In genomic region chr1:3841491-3841890, GRCh38 we compare ENCODE assay signal across 17 cellular contexts. TPM values are rescaled to one million over a fixed set of nuclear protein-coding genes. Genes with fewer than 3 reads are reported as not detected.
A peak's percentile ranks its signal among the peaks of the same experiment; 100 is the strongest.
DNase-seq lines count a peak whose midpoint lies in the region; ATAC-seq and TF ChIP-seq lines count a peak whose summit lies in the region.
"Had no signal": no experiment of that assay in that cellular context is flagged by ENCODE, and none has a peak within 500 bp of the region (broad histone marks: within the 10 kb centered on the region; RNA-seq: fewer than 3 reads in every experiment).

No MANE protein-coding gene starts in this region.

- no peak for ATAC-seq in activated B cell treated with CpG ODN at 0.5 μM for 24 hours (ENCODE audit: low read depth)
- no peak for ATAC-seq in gastrocnemius medialis
- ATAC-seq in HG03039 (IDR thresholded peaks at IDR 0.05; ENCODE audit: unreplicated experiment) = no peak

- H3K36me3 Mint-ChIP-seq in activated B cell treated with CpG ODN at 0.5 μM for 24 hours (ENCODE audit: low read depth) (peaks cover 71% of the 10 kb centered on the region), neural progenitor cell (peaks cover 25% of the 10 kb centered on the region)

- H3K4me3 Mint-ChIP-seq in activated B cell treated with CpG ODN at 0.5 μM for 24 hours = no peak overlapping the region
- H3K4me3 Mint-ChIP-seq in neural progenitor cell = no peak overlapping the region
- H3K4me3 Mint-ChIP-seq: CD14-positive monocyte; CD4-positive, alpha-beta T cell; CD8-positive, alpha-beta memory T cell; HFFc6 had no signal

- H3K4me1 Mint-ChIP-seq in activated B cell treated with CpG ODN at 0.5 μM for 24 hours = peaks cover 36% of the 10 kb centered on the region
- no peaks in the 10 kb centered on the region for H3K4me1 Mint-ChIP-seq in neural progenitor cell
- H3K4me1 Mint-ChIP-seq: CD8-positive, alpha-beta memory T cell had no signal

- H3K9me3 ChIP-seq in neural progenitor cell (ENCODE audit: low read depth) (no peaks in the 10 kb centered on the region), gastrocnemius medialis (no peaks in the 10 kb centered on the region)
- H3K9me3 ChIP-seq: HAP-1 had no signal

- H3K27me3 ChIP-seq in neural progenitor cell (no peaks in the 10 kb centered on the region), gastrocnemius medialis (no peaks in the 10 kb centered on the region)
- H3K27me3 ChIP-seq: BLaER1 treated with 17β-estradiol and CSF1 and Interleukin-3, amounts not matched to agents 10 nM and 100 nM had no signal

- H3K27ac ChIP-seq in neural progenitor cell (no peak overlapping the region), gastrocnemius medialis (no peak overlapping the region)
- H3K27ac ChIP-seq: BLaER1 treated with 17β-estradiol and CSF1 and Interleukin-3, amounts not matched to agents 10 nM and 100 nM had no signal

- peak overlapping the region; percentile 18 for H3K27ac Mint-ChIP-seq in activated B cell treated with CpG ODN at 0.5 μM for 24 hours
- peak overlapping the region; percentile 42 for H3K27ac Mint-ChIP-seq in neural progenitor cell
- H3K27ac Mint-ChIP-seq: CD4-positive, alpha-beta T cell; HFFc6 had no signal

- no peaks in the 10 kb centered on the region for H3K27me3 Mint-ChIP-seq in activated B cell treated with CpG ODN at 0.5 μM for 24 hours
- H3K27me3 Mint-ChIP-seq in neural progenitor cell (ENCODE audit: insufficient read depth, low read depth) = peaks cover 2% of the 10 kb centered on the region
- H3K27me3 Mint-ChIP-seq: CD4-positive, alpha-beta T cell; CD8-positive, alpha-beta memory T cell had no signal

- in situ Hi-C loops in gastrocnemius medialis (cut with MboI; ENCODE audit: low sequenced_read_pairs in 4 of 4) = no loop called here

- peak; percentile 86 for DNase-seq in NCI-H82 (lab: John Stamatoyannopoulos, UW)
- no peak for DNase-seq in activated B cell treated with CpG ODN at 0.5 μM for 24 hours
- DNase-seq in neural progenitor cell (ENCODE audit: low spot score) = no peak
- DNase-seq in gastrocnemius medialis = no peak
- DNase-seq in amniotic stem cell (lab: John Stamatoyannopoulos, UW) = no peak
- no peak for DNase-seq in D341Med (ENCODE audit: low spot score)
- DNase-seq: CD4-positive, alpha-beta T cell; CD8-positive, alpha-beta memory T cell; DMS53; DMS79 treated with DMSO at 0.1 percent for 48 hours; GF-D8; GOT3; HFFc6 had no signal

- no peaks in the 10 kb centered on the region for H3K36me3 ChIP-seq in neural progenitor cell
- peaks cover 0 to 80% of the 10 kb centered on the region in 2 donors for H3K36me3 ChIP-seq in gastrocnemius medialis

- H3K9me3 Mint-ChIP-seq in activated B cell treated with CpG ODN at 0.5 μM for 24 hours (peaks cover 4% of the 10 kb centered on the region), neural progenitor cell (no peaks in the 10 kb centered on the region)

- intact Hi-C loops in activated B cell treated with CpG ODN at 0.5 μM for 24 hours (cut with micrococcal nuclease) = no loop called here
- intact Hi-C loops in gastrocnemius medialis (cut with DNase I; ENCODE audit: low total_unique reads) = no loop called here

- no peaks in the 10 kb centered on the region for H3K79me2 ChIP-seq in neural progenitor cell (ENCODE audit: low read depth)

- H3K4me1 ChIP-seq in neural progenitor cell = no peaks in the 10 kb centered on the region
- no peaks in the 10 kb centered on the region for H3K4me1 ChIP-seq in gastrocnemius medialis
- H3K4me1 ChIP-seq: HAP-1 had no signal

- CTCF ChIA-PET in activated B cell treated with CpG ODN at 0.5 μM for 24 hours (lab: Charles Lee) = no interaction called here

- no peak overlapping the region for H2AFZ ChIP-seq in neural progenitor cell (replicated peaks)

- no peak for TF ChIP-seq CTCF in activated B cell treated with CpG ODN at 0.5 μM for 24 hours (IDR thresholded peaks at IDR 0.05)
- TF ChIP-seq CTCF in neural progenitor cell (IDR thresholded peaks at IDR 0.05) = no peak
- no peak for TF ChIP-seq CTCF in gastrocnemius medialis (IDR thresholded peaks at IDR 0.05 in 4 of 5, conservative IDR thresholded peaks at IDR 0.05 in 1 of 5)

- no peaks in the 10 kb centered on the region for H3F3A ChIP-seq in neural progenitor cell (ENCODE audit: low read depth)

- H4K20me1 ChIP-seq in neural progenitor cell (ENCODE audit: low read depth) = no peaks in the 10 kb centered on the region
- H4K20me1 ChIP-seq: BLaER1 treated with 17β-estradiol and CSF1 and Interleukin-3, amounts not matched to agents 10 nM and 100 nM had no signal

- H3K4me2 ChIP-seq in neural progenitor cell = no peak overlapping the region

- H3K9ac ChIP-seq in neural progenitor cell = no peak overlapping the region

- H3K4me3 ChIP-seq in neural progenitor cell (no peak overlapping the region), gastrocnemius medialis (no peak overlapping the region)
- H3K4me3 ChIP-seq: BLaER1 treated with 17β-estradiol and CSF1 and Interleukin-3, amounts not matched to agents 10 nM and 100 nM; HAP-1 had no signal

- POLR2A ChIA-PET in activated B cell treated with CpG ODN at 0.5 μM for 24 hours (lab: Charles Lee) = no interaction called here

- no peak for TF ChIP-seq POLR2A in gastrocnemius medialis (IDR thresholded peaks at IDR 0.05)

RNA-seq across cellular contexts. Expression of gene CEP104, which starts 15.5 kb away (rescaled TPM):
- total RNA-seq in activated B cell treated with CpG ODN at 0.5 μM for 24 hours (38.0 and 45.1 TPM in 2 replicates), neural progenitor cell (ENCODE audit: low replicate concordance) (12.9 and 13.2 TPM in 2 replicates), gastrocnemius medialis (10 to 100 TPM; 16.6 to 39.0 (median 21.9) TPM)

RNA-seq across cellular contexts. Expression of gene DFFB, which starts 15.8 kb away (rescaled TPM):
- total RNA-seq in activated B cell treated with CpG ODN at 0.5 μM for 24 hours (9.3 and 10.5 TPM in 2 replicates), neural progenitor cell (ENCODE audit: low replicate concordance) (4.8 and 9.0 TPM in 2 replicates), gastrocnemius medialis (1 to 10 TPM; 1.3 to 3.6 (median 3.1) TPM)

RNA-seq across cellular contexts. Expression of gene LRRC47, which starts 45.2 kb away (rescaled TPM):
- total RNA-seq in activated B cell treated with CpG ODN at 0.5 μM for 24 hours (40.3 and 43.3 TPM in 2 replicates), neural progenitor cell (ENCODE audit: low replicate concordance) (32.5 and 51.0 TPM in 2 replicates), gastrocnemius medialis (10 to 100 TPM; 64.2 to 97.2 (median 89.9) TPM)

RNA-seq across cellular contexts. Expression of gene C1orf174, which starts 58.6 kb away (rescaled TPM):
- 26.2 and 27.5 TPM in 2 replicates for total RNA-seq in activated B cell treated with CpG ODN at 0.5 μM for 24 hours
- total RNA-seq in neural progenitor cell (ENCODE audit: low replicate concordance) = 31.3 and 36.5 TPM in 2 replicates
- total RNA-seq in gastrocnemius medialis = 10 to 100 TPM; 10.1 to 28.5 (median 13.5) TPM
